8 cellular contexts compared by ENCODE assay signal in genomic region chr9:27377147-27377807, GRCh38.
DNase-seq lines count a peak whose midpoint lies in the region; ATAC-seq and TF ChIP-seq lines count a peak whose summit lies in the region.

No MANE protein-coding gene starts in this region.

- H3K9ac ChIP-seq in PC-3 (ENCODE audit: low read length) (no peak overlapping the region), skeletal muscle tissue (ENCODE audit: low read depth in 1 of 3, low read length in 3 of 3) (no peak overlapping the region)

- H3K36me3 Mint-ChIP-seq in osteocyte (ENCODE audit: unreplicated experiment), result no peaks in the 10 kb centered on the region

- H3K27me3 ChIP-seq in PC-3 (ENCODE audit: low read length), result no peaks in the 10 kb centered on the region
- no peaks in the 10 kb centered on the region for H3K27me3 ChIP-seq in skeletal muscle tissue (ENCODE audit: control insufficient read depth in 3 of 3, insufficient read depth in 3 of 3, low read length in 3 of 3)
- H3K27me3 ChIP-seq in osteoblast (ENCODE audit: insufficient read depth, low read length), result no peaks in the 10 kb centered on the region

- no peaks in the 10 kb centered on the region for H3K9me3 ChIP-seq in PC-3 (ENCODE audit: low read length)
- no peaks in the 10 kb centered on the region for H3K9me3 ChIP-seq in skeletal muscle tissue (ENCODE audit: control insufficient read depth in 3 of 3, low read length in 3 of 3)
- no peaks in the 10 kb centered on the region for H3K9me3 ChIP-seq in osteoblast (ENCODE audit: low read depth, low read length)

- POLR2A ChIA-PET in PC-3 (lab: Charles Lee; ENCODE audit: unreplicated experiment), result no interaction called here

- H3K27me3 Mint-ChIP-seq in osteocyte (ENCODE audit: unreplicated experiment), result peaks cover 16% of the 10 kb centered on the region

- BruUV-seq in PC-3 (replicated peaks; lab: Mats Ljungman, UMichigan), result no TSS peak

- no peaks in the 10 kb centered on the region for H3K9me3 Mint-ChIP-seq in osteocyte (ENCODE audit: unreplicated experiment)

- peak; percentile 18 for DNase-seq in DMS 273 (lab: John Stamatoyannopoulos, UW; ENCODE audit: unreplicated experiment)
- DNase-seq in DMS 273 treated with DMSO at 0.1 percent for 48 hours (lab: John Stamatoyannopoulos, UW), result no peak
- peak; percentile 38 for DNase-seq in PC-3
- DNase-seq in osteoblast (ENCODE audit: insufficient read length, low spot score, missing footprints), result no peak
- DNase-seq in osteocyte (ENCODE audit: extremely low spot score, unreplicated experiment), result no peak
- DNase-seq in activated T-cell treated with anti-CD3 and anti-CD28 coated beads, Interleukin-2, amount 50 U/mL, for 48 hours, result no peak

- ATAC-seq in HG02973 (IDR thresholded peaks at IDR 0.05; ENCODE audit: unreplicated experiment), result peak; percentile 8
- ATAC-seq in PC-3, result peak; percentile 48; the same call in 1 of the 2 replicates

- intact Hi-C loops in PC-3 (cut with micrococcal nuclease), result no loop called here

- no peak overlapping the region for H3K4me3 ChIP-seq in PC-3 (ENCODE audit: low read length)
- no peak overlapping the region for H3K4me3 ChIP-seq in skeletal muscle tissue (ENCODE audit: low read length in 3 of 3)
- no peak overlapping the region for H3K4me3 ChIP-seq in osteoblast (ENCODE audit: insufficient read depth, low read length)

- no peak overlapping the region for H3K27ac Mint-ChIP-seq in osteocyte (ENCODE audit: unreplicated experiment)

- H3F3A ChIP-seq in PC-3 (ENCODE audit: low read length, unreplicated experiment), result no peaks in the 10 kb centered on the region

- no peak overlapping the region for H3K4me2 ChIP-seq in PC-3 (ENCODE audit: low read length)
- H3K4me2 ChIP-seq in osteoblast (ENCODE audit: insufficient read depth, low read length), result no peak overlapping the region

- H3K36me3 ChIP-seq in PC-3 (ENCODE audit: low read depth, low read length) (no peaks in the 10 kb centered on the region), skeletal muscle tissue (ENCODE audit: control insufficient read depth in 3 of 3, insufficient read depth in 3 of 3, low read length in 3 of 3) (no peaks in the 10 kb centered on the region), osteoblast (ENCODE audit: insufficient read depth, low read length) (no peaks in the 10 kb centered on the region)

- H3K27ac ChIP-seq in PC-3 (ENCODE audit: low read length) (no peak overlapping the region), skeletal muscle tissue (ENCODE audit: low read depth, low read length) (peak overlapping the region; percentile 36), osteoblast (ENCODE audit: low read depth, low read length) (no peak overlapping the region)

- H2AFZ ChIP-seq in PC-3 (ENCODE audit: low read length) (no peak overlapping the region), osteoblast (ENCODE audit: low read length) (no peak overlapping the region)

- no peak for TF ChIP-seq CTCF in PC-3 (conservative IDR thresholded peaks at IDR 0.05; ENCODE audit: low read depth, low read length)
- TF ChIP-seq CTCF in osteoblast (IDR thresholded peaks at IDR 0.05; ENCODE audit: extremely low read depth, low read depth, low read length), result no peak
- TF ChIP-seq CTCF in osteocyte (IDR thresholded peaks at IDR 0.05), result no peak

- H3K4me1 Mint-ChIP-seq in osteocyte (ENCODE audit: unreplicated experiment), result peaks cover 23% of the 10 kb centered on the region

- H3K79me2 ChIP-seq in PC-3 (ENCODE audit: low read length) (no peaks in the 10 kb centered on the region), osteoblast (ENCODE audit: insufficient read depth, low read length) (no peaks in the 10 kb centered on the region)

- no peaks in the 10 kb centered on the region; the same call in 1 of the 2 replicates for H3K4me1 ChIP-seq in PC-3 (ENCODE audit: insufficient read depth, low read length)
- peaks cover 6 to 21% (median 12%) of the 10 kb centered on the region in 3 donors for H3K4me1 ChIP-seq in skeletal muscle tissue (ENCODE audit: control insufficient read depth in 3 of 3, insufficient read depth in 3 of 3, low read length in 3 of 3)
- H3K4me1 ChIP-seq in osteoblast (ENCODE audit: insufficient read depth, low read length), result no peaks in the 10 kb centered on the region

- CTCF ChIA-PET in PC-3 (lab: Charles Lee), result no interaction called here

- H3K4me3 Mint-ChIP-seq in osteocyte (ENCODE audit: unreplicated experiment), result no peak overlapping the region

- H3K9me2 ChIP-seq in PC-3 (replicated peaks; ENCODE audit: low read length), result no peaks in the 10 kb centered on the region

- H4K20me1 ChIP-seq in PC-3 (ENCODE audit: low read length) (no peaks in the 10 kb centered on the region), osteoblast (ENCODE audit: insufficient read depth, low read length) (no peaks in the 10 kb centered on the region)

Comparison
In these comparisons a context has a peak if more than half of its experiments do, and no peak if none do; other contexts are left out.
1. DNase-seq: peak in DMS 273 (single experiment) and PC-3 (single experiment); none in DMS 273 treated with DMSO at 0.1 percent for 48 hours (single experiment), osteoblast (single experiment), osteocyte (single experiment) and activated T-cell treated with anti-CD3 and anti-CD28 coated beads, Interleukin-2, amount 50 U/mL, for 48 hours (0 of 2).